In genomic region chr9:34577635-34578240, GRCh38 we compare ENCODE assay signal across 12 cellular contexts. TPM values are rescaled to one million over a fixed set of nuclear protein-coding genes. Genes with fewer than 3 reads are reported as not detected.
A peak's percentile ranks its signal among the peaks of the same experiment; 100 is the strongest.
DNase-seq lines count a peak whose midpoint lies in the region; ATAC-seq and TF ChIP-seq lines count a peak whose summit lies in the region.
"Had no signal": no experiment of that assay in that cellular context is flagged by ENCODE, and none has a peak within 500 bp of the region (broad histone marks: within the 10 kb centered on the region; RNA-seq: fewer than 3 reads in every experiment).

No MANE protein-coding gene starts in this region.

- peak overlapping the region; percentile 39 for H3K9ac ChIP-seq in HUES6 (ENCODE audit: low read length)

- H3K9me3 ChIP-seq in A673 (ENCODE audit: low read depth, low read length, poor library complexity, severe bottlenecking), result no peaks in the 10 kb centered on the region
- H3K9me3 ChIP-seq in HUES6 (ENCODE audit: control insufficient read depth, insufficient read depth, low read depth, low read length), result no peaks in the 10 kb centered on the region
- H3K9me3 ChIP-seq: upper lobe of right lung had no signal

- peaks cover 79% of the 10 kb centered on the region for H3K4me1 Mint-ChIP-seq in nephron
- peaks cover 8% of the 10 kb centered on the region for H3K4me1 Mint-ChIP-seq in activated naive CD4-positive, alpha-beta T cell treated with anti-CD3 and anti-CD28 coated beads for 36 hours (ENCODE audit: low read depth)

- DNase-seq in A673 (ENCODE audit: low spot score) (peak; percentile 35), ecto neural progenitor cell (ENCODE audit: low spot score) (peak; percentile 85), NCI-H1048 (lab: John Stamatoyannopoulos, UW) (no peak)
- DNase-seq in activated naive CD4-positive, alpha-beta T cell treated with anti-CD3 and anti-CD28 coated beads for 36 hours, result no peak
- DNase-seq: activated gamma-delta T cell treated with Interleukin-2 at 50 U/mL for 16 hours, NCI-H446 treated with DMSO at 0.1 percent for 48 hours, upper lobe of right lung had no signal

- no peak for ATAC-seq in GM18868 (IDR thresholded peaks at IDR 0.05; ENCODE audit: unreplicated experiment)
- no peak for ATAC-seq in GM21737 (IDR thresholded peaks at IDR 0.05; ENCODE audit: unreplicated experiment)

- BruUV-seq in A673 (replicated peaks; lab: Mats Ljungman, UMichigan), result no TSS peak

- H3K27ac Mint-ChIP-seq in nephron, result peak overlapping the region; percentile 92 to 98 (median 94)
- no peak overlapping the region for H3K27ac Mint-ChIP-seq in activated naive CD4-positive, alpha-beta T cell treated with anti-CD3 and anti-CD28 coated beads for 36 hours
- H3K27ac Mint-ChIP-seq: T-helper 1 cell treated with Interleukin-12 subunit alpha and Interleukin-12 subunit beta and Interleukin-4 antibody, amounts not matched to agents 30 μg/mL and 1 μg/mL, for 36 hours had no signal

- POLR2A ChIA-PET in A673 (lab: Charles Lee; ENCODE audit: low non-redundant PET), result no interaction called here

- H3K4me3 ChIP-seq in A673 (ENCODE audit: low read depth, low read length, poor library complexity, severe bottlenecking), result peak overlapping the region; percentile 37
- H3K4me3 ChIP-seq in HUES6 (ENCODE audit: low read depth, low read length), result peak overlapping the region; percentile 57
- H3K4me3 ChIP-seq: upper lobe of right lung had no signal

- H3K36me3 Mint-ChIP-seq in nephron (ENCODE audit: low read depth), result no peaks in the 10 kb centered on the region
- H3K36me3 Mint-ChIP-seq in activated naive CD4-positive, alpha-beta T cell treated with anti-CD3 and anti-CD28 coated beads for 36 hours (ENCODE audit: low read depth), result no peaks in the 10 kb centered on the region

- H3K27ac ChIP-seq in A673 (ENCODE audit: low read depth, low read length, poor library complexity, severe bottlenecking) (no peak overlapping the region), HUES6 (ENCODE audit: low read depth, low read length) (no peak overlapping the region)
- H3K27ac ChIP-seq: upper lobe of right lung had no signal

- H3K9me3 Mint-ChIP-seq in nephron, result no peaks in the 10 kb centered on the region
- no peaks in the 10 kb centered on the region for H3K9me3 Mint-ChIP-seq in activated naive CD4-positive, alpha-beta T cell treated with anti-CD3 and anti-CD28 coated beads for 36 hours
- H3K9me3 Mint-ChIP-seq: T-helper 1 cell treated with Interleukin-12 subunit alpha and Interleukin-12 subunit beta and Interleukin-4 antibody, amounts not matched to agents 30 μg/mL and 1 μg/mL, for 36 hours had no signal

- no peak for TF ChIP-seq CTCF in A673 (conservative IDR thresholded peaks at IDR 0.05; ENCODE audit: low read depth, low read length)
- TF ChIP-seq CTCF in nephron (IDR thresholded peaks at IDR 0.05; ENCODE audit: unreplicated experiment in 3 of 3), result no peak

- H3K4me3 Mint-ChIP-seq in nephron, result peak overlapping the region; percentile 76 to 85 (median 80)
- no peak overlapping the region for H3K4me3 Mint-ChIP-seq in activated naive CD4-positive, alpha-beta T cell treated with anti-CD3 and anti-CD28 coated beads for 36 hours
- H3K4me3 Mint-ChIP-seq: T-helper 1 cell treated with Interleukin-12 subunit alpha and Interleukin-12 subunit beta and Interleukin-4 antibody, amounts not matched to agents 30 μg/mL and 1 μg/mL, for 36 hours had no signal

- CTCF ChIA-PET in A673 (lab: Charles Lee), result interaction anchor here (0.6 kb wide), 1 partner anchor 52 kb away, joined by 6 read pairs; no protein-coding TSS in a partner anchor
- CTCF ChIA-PET in activated naive CD4-positive, alpha-beta T cell treated with anti-CD3 and anti-CD28 coated beads for 36 hours (lab: Charles Lee), result interaction anchor here (4.0 kb wide), 1 partner anchor 14 kb away, joined by 20 read pairs; no protein-coding TSS in a partner anchor

- peaks cover 9% of the 10 kb centered on the region for H3K27me3 ChIP-seq in A673 (replicated peaks; ENCODE audit: insufficient read depth, low read depth, low read length, poor library complexity)
- peaks cover 66% of the 10 kb centered on the region for H3K27me3 ChIP-seq in HUES6 (ENCODE audit: control insufficient read depth, insufficient read depth, low read length)

- H3K36me3 ChIP-seq in A673 (ENCODE audit: insufficient read depth, low read length, poor library complexity, severe bottlenecking), result no peaks in the 10 kb centered on the region
- H3K36me3 ChIP-seq in HUES6 (ENCODE audit: control insufficient read depth, insufficient read depth, low read length), result no peaks in the 10 kb centered on the region
- H3K36me3 ChIP-seq: upper lobe of right lung had no signal

- peaks cover 22% of the 10 kb centered on the region for H3K4me1 ChIP-seq in A673 (ENCODE audit: insufficient read depth, low read length, poor library complexity, severe bottlenecking)
- H3K4me1 ChIP-seq in HUES6 (ENCODE audit: control insufficient read depth, insufficient read depth, low read length), result peaks cover 54% of the 10 kb centered on the region
- H3K4me1 ChIP-seq: upper lobe of right lung had no signal

- H3K27me3 Mint-ChIP-seq in nephron (ENCODE audit: low read depth), result peaks cover 43% of the 10 kb centered on the region
- H3K27me3 Mint-ChIP-seq in activated naive CD4-positive, alpha-beta T cell treated with anti-CD3 and anti-CD28 coated beads for 36 hours (ENCODE audit: low read depth), result peaks cover 60% of the 10 kb centered on the region

- intact Hi-C loops in A673 (cut with micrococcal nuclease; ENCODE audit: unreplicated experiment), result no loop called here
- intact Hi-C loops in activated naive CD4-positive, alpha-beta T cell treated with anti-CD3 and anti-CD28 coated beads for 36 hours (cut with micrococcal nuclease), result no loop called here

RNA-seq across cellular contexts. Expression of gene CNTFR, which starts 11.8 kb away (rescaled TPM):
- total RNA-seq in A673 (2021), result 3.7 and 4.5 TPM in 2 replicates
- total RNA-seq in activated naive CD4-positive, alpha-beta T cell treated with anti-CD3 and anti-CD28 coated beads for 36 hours, result not detected

RNA-seq across cellular contexts. Expression of gene RPP25L, which starts 34.2 kb away (rescaled TPM):
- 19.7 and 31.6 TPM in 2 replicates for total RNA-seq in A673 (2021)
- total RNA-seq in activated naive CD4-positive, alpha-beta T cell treated with anti-CD3 and anti-CD28 coated beads for 36 hours, result 10 to 100 TPM; 25.7 to 27.0 TPM

RNA-seq across cellular contexts. Expression of gene DCTN3, which starts 42.6 kb away (rescaled TPM):
- total RNA-seq in A673 (2021), result 79.3 and 89.4 TPM in 2 replicates
- total RNA-seq in activated naive CD4-positive, alpha-beta T cell treated with anti-CD3 and anti-CD28 coated beads for 36 hours, result 10 to 100 TPM; 86.1 to 87.5 TPM

RNA-seq across cellular contexts. Expression of gene ARID3C, which starts 51.1 kb away (rescaled TPM):
- total RNA-seq in A673 (2021), result not detected in 2 replicates
- total RNA-seq in activated naive CD4-positive, alpha-beta T cell treated with anti-CD3 and anti-CD28 coated beads for 36 hours, result under 1 TPM; 0.29 to 0.37 TPM
- total RNA-seq: upper lobe of right lung had no signal

RNA-seq across cellular contexts. Expression of gene ENHO, which starts 54.9 kb away (rescaled TPM):
- 1.2 and 2.8 TPM in 2 replicates for total RNA-seq in A673 (2021)
- total RNA-seq in activated naive CD4-positive, alpha-beta T cell treated with anti-CD3 and anti-CD28 coated beads for 36 hours, result under 1 TPM; 0.19 to 0.27 TPM

Comparison
In these comparisons a context has a peak if more than half of its experiments do, and no peak if none do; other contexts are left out.
1. DNase-seq: peak in A673 (single experiment) and ecto neural progenitor cell (single experiment); none in NCI-H1048 (single experiment) and activated naive CD4-positive, alpha-beta T cell treated with anti-CD3 and anti-CD28 coated beads for 36 hours (single experiment).